22 cellular contexts compared by ENCODE assay signal in the genomic region with DNA sequence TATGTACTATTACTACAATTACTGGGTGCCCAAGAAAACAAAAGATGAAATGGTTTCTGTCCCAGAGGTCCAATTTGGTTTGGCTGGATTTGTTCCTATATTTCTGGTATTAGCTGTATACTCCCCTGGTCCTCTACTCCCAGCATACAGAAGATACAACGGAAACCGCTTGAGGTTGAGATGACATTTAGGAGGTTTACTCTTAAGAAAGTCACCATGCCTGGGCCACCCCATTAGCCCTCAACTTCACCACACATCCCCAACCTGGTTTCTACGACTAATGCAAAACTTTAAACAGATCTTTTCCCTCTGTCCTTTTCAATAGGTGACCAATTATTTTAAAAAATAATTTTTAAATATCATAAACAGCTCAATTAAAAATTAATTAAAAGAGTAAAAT. TPM values are rescaled to one million over a fixed set of nuclear protein-coding genes. Genes with fewer than 3 reads are reported as not detected.
A peak's percentile ranks its signal among the peaks of the same experiment; 100 is the strongest.
DNase-seq lines count a peak whose midpoint lies in the region; ATAC-seq, FAIRE-seq and TF ChIP-seq lines count a peak whose summit lies in the region.
"Had no signal": no experiment of that assay in that cellular context is flagged by ENCODE, and none has a peak within 500 bp of the region (broad histone marks: within the 10 kb centered on the region; RNA-seq: fewer than 3 reads in every experiment).

No MANE protein-coding gene starts in this region.

- H3K27ac Mint-ChIP-seq in WTC11: no peak overlapping the region
- H3K27ac Mint-ChIP-seq: CD4-positive, CD25-positive, alpha-beta regulatory T cell had no signal

- H3K27ac ChIP-seq in heart left ventricle (peak overlapping the region in 10 of 12 donors; percentile 8 to 74 (median 56)), esophagus muscularis mucosa (replicated peaks in 1 of 4) (peak overlapping the region; percentile 25 to 85 (median 51)), psoas muscle (peak overlapping the region; percentile 89), pancreas (no peak overlapping the region)
- H3K27ac ChIP-seq: GM23248, HL-60 had no signal

- CTCF ChIA-PET in WTC11 (lab: Charles Lee): no interaction called here

- peaks cover 18% of the 10 kb centered on the region; the same call in 1 of the 2 replicates for H3K36me3 Mint-ChIP-seq in WTC11

- no peaks in the 10 kb centered on the region for H3K27me3 Mint-ChIP-seq in WTC11 (ENCODE audit: low read depth)
- H3K27me3 Mint-ChIP-seq: CD4-positive, CD25-positive, alpha-beta regulatory T cell; CD8-positive, alpha-beta memory T cell had no signal

- DNase-seq in heart left ventricle (no peak), left cardiac atrium (no peak), WTC11 (ENCODE audit: low spot score) (no peak), esophagus muscularis mucosa (ENCODE audit: extremely low spot score) (no peak), psoas muscle (no peak), pancreas (no peak)
- DNase-seq: ACHN; BE2C; C1 segment of cervical spinal cord; CD4-positive, CD25-positive, alpha-beta regulatory T cell; CD8-positive, alpha-beta memory T cell; COR-L47; DMS 273 treated with DMSO at 0.1 percent for 48 hours; DMS53; DND-41; EL; GM23248 had no signal

- H3K27me3 ChIP-seq in heart left ventricle: no peaks in the 10 kb centered on the region
- no peaks in the 10 kb centered on the region for H3K27me3 ChIP-seq in esophagus muscularis mucosa
- no peaks in the 10 kb centered on the region for H3K27me3 ChIP-seq in psoas muscle (ENCODE audit: insufficient read depth in 3 of 3, low read length in 2 of 3)
- H3K27me3 ChIP-seq in pancreas: no peaks in the 10 kb centered on the region
- H3K27me3 ChIP-seq: BE2C had no signal

- no peak for FAIRE-seq in pancreas (lab: Jason Lieb, UNC)
- FAIRE-seq: A204.1, GM12878 had no signal

- H3K4me3 ChIP-seq in heart left ventricle (peak overlapping the region in 3 of 12 donors; percentile 13 to 34 (median 26)), esophagus muscularis mucosa (no peak overlapping the region), psoas muscle (peak overlapping the region; percentile 55), pancreas (no peak overlapping the region)
- H3K4me3 ChIP-seq: GM12878, GM23248, HAP-1 had no signal

- intact Hi-C loops in heart left ventricle (cut with DNase I) (loop anchor here in 7 of 10 donors (2.0 to 10.0 kb wide), 4 partner anchors 23 to 325 kb away; partner anchors contain the start of genes EEF1AKMT1 (in 1 of the 7) and IL17D (in 1 of the 7)), left cardiac atrium (cut with DNase I) (loop anchor here in 1 of 2 donors (10.0 kb wide), 1 partner anchor 45 kb away; the partner anchor contains the start of gene EEF1AKMT1), esophagus muscularis mucosa (cut with DNase I) (no loop called here), psoas muscle (cut with DNase I) (no loop called here), pancreas (cut with DNase I) (no loop called here)

- POLR2A ChIA-PET in WTC11 (lab: Charles Lee): no interaction called here

- TF ChIP-seq CTCF in heart left ventricle (IDR thresholded peaks at IDR 0.05): no peak
- no peak for TF ChIP-seq CTCF in WTC11 (IDR thresholded peaks at IDR 0.05)
- TF ChIP-seq CTCF in esophagus muscularis mucosa (IDR thresholded peaks at IDR 0.05): no peak
- TF ChIP-seq CTCF in psoas muscle (IDR thresholded peaks at IDR 0.05): no peak
- no peak for TF ChIP-seq CTCF in pancreas (IDR thresholded peaks at IDR 0.05)

- no peak overlapping the region for H3K4me3 Mint-ChIP-seq in WTC11
- H3K4me3 Mint-ChIP-seq: CD4-positive, CD25-positive, alpha-beta regulatory T cell; CD8-positive, alpha-beta memory T cell had no signal

- peaks cover 0 to 17% (median 4%) of the 10 kb centered on the region in 9 donors for H3K36me3 ChIP-seq in heart left ventricle
- no peaks in the 10 kb centered on the region for H3K36me3 ChIP-seq in esophagus muscularis mucosa
- H3K36me3 ChIP-seq in psoas muscle (ENCODE audit: insufficient read depth in 1 of 2, low read depth in 1 of 2): peaks cover 0 to 3% of the 10 kb centered on the region in 2 donors
- H3K36me3 ChIP-seq in pancreas: no peaks in the 10 kb centered on the region
- H3K36me3 ChIP-seq: HAP-1 had no signal

- TF ChIP-seq EP300 in esophagus muscularis mucosa (IDR thresholded peaks at IDR 0.05): no peak

- WGBS in heart left ventricle, 4 donors: 78 to 87% (median 85%) methylated on average over 3 of the region's 3 CpGs
- 72% methylated on average over 3 of the region's 3 CpGs for WGBS in esophagus muscularis mucosa
- WGBS in psoas muscle, 3 donors: 69 to 74% (median 72%) methylated on average over 3 of the region's 3 CpGs
- WGBS in pancreas, 2 donors: 98% methylated on average over 3 of the region's 3 CpGs

- TF ChIP-seq POLR2A in heart left ventricle (IDR thresholded peaks at IDR 0.05): no peak
- no peak for TF ChIP-seq POLR2A in esophagus muscularis mucosa (IDR thresholded peaks at IDR 0.05; ENCODE audit: low read depth)

- ATAC-seq in heart left ventricle: no peak
- no peak for ATAC-seq in left cardiac atrium
- ATAC-seq in WTC11: no peak
- ATAC-seq in psoas muscle: no peak
- ATAC-seq in pancreas: no peak
- ATAC-seq in GM21515 (IDR thresholded peaks at IDR 0.05; ENCODE audit: unreplicated experiment): no peak
- ATAC-seq: GM12878 had no signal

- H3K4me1 ChIP-seq in heart left ventricle (peaks cover 0 to 34% (median 12%) of the 10 kb centered on the region in 12 donors), esophagus muscularis mucosa (peaks cover 16 to 86% (median 81%) of the 10 kb centered on the region in 4 donors), psoas muscle (peaks cover 46% of the 10 kb centered on the region), pancreas (peaks cover 0 to under 1% (median 0%) of the 10 kb centered on the region in 3 donors)

- no peaks in the 10 kb centered on the region for H3K9me3 ChIP-seq in heart left ventricle
- no peaks in the 10 kb centered on the region for H3K9me3 ChIP-seq in esophagus muscularis mucosa
- no peaks in the 10 kb centered on the region for H3K9me3 ChIP-seq in psoas muscle
- H3K9me3 ChIP-seq in pancreas: no peaks in the 10 kb centered on the region
- H3K9me3 ChIP-seq: BE2C, HAP-1 had no signal

- H3K9me3 Mint-ChIP-seq in WTC11: no peaks in the 10 kb centered on the region
- H3K9me3 Mint-ChIP-seq: CD8-positive, alpha-beta memory T cell had no signal

- peaks cover 3% of the 10 kb centered on the region for H3K4me1 Mint-ChIP-seq in WTC11

TF ChIP-seq in WTC11, 78 proteins besides CTCF, POLR2A, EP300 and RAD21:
- 0 out of 2 replicates have a peak, but pooled peaks have one; percentile 36 for TF ChIP-seq HMGA2 (CRISPR knock-in tag; IDR thresholded peaks at IDR 0.05)
- TF ChIP-seq ZNF232 (CRISPR knock-in tag; IDR thresholded peaks at IDR 0.05): no peak
- TF ChIP-seq NFYB (CRISPR knock-in tag; conservative IDR thresholded peaks at IDR 0.05; ENCODE audit: low read depth): no peak

RNA-seq across cellular contexts. Expression of gene EEF1AKMT1, which starts 46.0 kb away (rescaled TPM):
- 10 to 100 TPM in 2 of 9 donors, 1 to 10 TPM in 7; 4.5 to 10.2 (median 8.3) TPM for total RNA-seq in heart left ventricle
- 1 to 10 TPM; 8.8 to 8.9 TPM for polyA plus RNA-seq in heart left ventricle
- total RNA-seq in left cardiac atrium: 10 to 100 TPM in 1 of 2 donors, 1 to 10 TPM in 1; 9.4 to 13.1 TPM
- 2.6 to 4.6 TPM (median 2.9 TPM) in 3 replicates for total RNA-seq in WTC11 (2021)
- 10 to 100 TPM; 13.1 to 18.7 (median 14.8) TPM for total RNA-seq in esophagus muscularis mucosa
- total RNA-seq in psoas muscle: 1 to 10 TPM; 8.2 to 8.9 (median 8.2) TPM
- polyA plus RNA-seq in psoas muscle: 1 to 10 TPM; 5.1 to 9.9 (median 7.1) TPM
- 1 to 10 TPM; 2.6 to 4.6 (median 3.5) TPM for total RNA-seq in pancreas
- polyA plus RNA-seq in pancreas: 1 to 10 TPM; 3.8 to 6.4 TPM

Comparison
In these comparisons a context has a peak if more than half of its experiments do, and no peak if none do; other contexts are left out.
1. H3K27ac ChIP-seq: peak in heart left ventricle (10 of 12), esophagus muscularis mucosa (4 of 4) and psoas muscle (single experiment); none in pancreas (0 of 4).
2. intact Hi-C loops: an anchor here in heart left ventricle (2.0 to 10.0 kb wide); none called in esophagus muscularis mucosa, psoas muscle and pancreas.